22 cellular contexts compared by ENCODE assay signal in the genomic region with DNA sequence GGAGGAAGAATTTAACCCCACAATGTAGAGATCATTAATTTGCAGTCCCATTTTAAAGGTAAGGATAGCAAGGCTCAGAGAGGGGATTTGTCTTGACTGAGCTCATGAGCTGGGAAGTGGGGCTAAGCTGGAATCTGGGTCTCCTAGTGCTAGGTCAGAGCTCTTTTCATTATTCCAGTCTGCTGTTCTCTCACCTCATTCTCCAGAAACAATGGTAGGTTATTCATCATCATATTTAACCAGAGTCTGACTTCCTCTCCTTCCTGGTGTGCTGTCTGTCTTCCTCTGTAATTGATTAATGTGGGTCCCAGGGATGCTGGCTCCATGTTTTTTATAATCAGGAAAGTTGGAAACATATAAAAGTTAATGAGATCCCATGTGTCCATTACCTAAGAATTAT. TPM values are rescaled to one million over a fixed set of nuclear protein-coding genes. Genes with fewer than 3 reads are reported as not detected.
"Had no signal": no experiment of that assay in that cellular context is flagged by ENCODE, and none has a peak within 500 bp of the region (broad histone marks: within the 10 kb centered on the region; RNA-seq: fewer than 3 reads in every experiment).

No MANE protein-coding gene starts in this region.

- DNase-seq: dorsolateral prefrontal cortex; effector CD4-positive, alpha-beta T cell; effector memory CD4-positive, alpha-beta T cell; erythroblast; esophagus squamous epithelium; foreskin fibroblast; foreskin melanocyte; gastrocnemius medialis; glutamatergic neuron; head of caudate nucleus; heart right ventricle; hippocampal formation; kidney; kidney glomerular epithelial cell; left cardiac atrium; left lung; left ventricle myocardium superior; lower lobe of right lung; mammary epithelial cell; mesendoderm; midbrain had no signal

- ATAC-seq: esophagus mucosa, gastrocnemius medialis, heart right ventricle, left cardiac atrium, left lung, left ventricle myocardium superior, lower lobe of right lung had no signal

RNA-seq across cellular contexts. Expression of a gene that starts 20.6 kb away (rescaled TPM):
- total RNA-seq: gastrocnemius medialis had no signal
